In the genomic region with DNA sequence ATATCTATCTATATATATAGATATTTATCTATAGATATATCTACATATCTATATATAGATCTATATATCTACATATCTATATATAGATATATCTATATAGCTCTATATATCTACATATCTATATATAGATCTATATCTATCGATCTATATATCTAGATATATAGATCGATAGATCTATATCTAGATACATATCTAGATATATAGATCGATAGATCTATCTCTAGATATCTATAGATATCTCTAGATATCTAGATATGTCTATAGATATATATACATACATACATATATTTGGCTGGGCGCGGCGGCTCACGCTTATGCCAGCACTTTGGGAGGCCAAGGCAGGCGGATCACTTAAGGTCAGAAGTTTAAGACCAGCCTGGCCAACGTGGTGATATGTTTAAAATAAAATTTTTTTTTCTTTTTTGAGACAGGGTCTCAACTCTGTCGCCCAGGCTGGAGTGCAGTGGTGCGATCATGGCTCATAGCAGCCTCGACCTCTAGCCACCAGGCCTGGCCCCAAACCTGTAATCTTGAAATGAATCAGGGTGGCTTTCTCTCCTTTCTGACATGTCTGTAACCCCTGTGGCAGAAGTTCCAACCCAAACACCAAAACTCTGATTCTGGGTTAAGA, we compare ENCODE assay signal across 8 cellular contexts. TPM values are rescaled to one million over a fixed set of nuclear protein-coding genes. Genes with fewer than 3 reads are reported as not detected.
DNase-seq lines count a peak whose midpoint lies in the region; ATAC-seq and TF ChIP-seq lines count a peak whose summit lies in the region.

No MANE protein-coding gene starts in this region.

- H3K4me3 ChIP-seq in Loucy (ENCODE audit: low read length, poor library complexity, severe bottlenecking) (peak overlapping the region; percentile 76), ectodermal cell (ENCODE audit: insufficient read depth, low read depth, low read length) (peak overlapping the region; percentile 30), skeletal muscle satellite cell (ENCODE audit: low read length) (no peak overlapping the region)

- H3K27me3 ChIP-seq in Loucy (ENCODE audit: insufficient read depth, low read length, poor library complexity, severe bottlenecking), result no peaks in the 10 kb centered on the region
- no peaks in the 10 kb centered on the region for H3K27me3 ChIP-seq in ectodermal cell (ENCODE audit: control insufficient read depth, insufficient read depth, low read length, poor library complexity, severe bottlenecking)
- H3K27me3 ChIP-seq in skeletal muscle satellite cell (ENCODE audit: control insufficient read depth, insufficient read depth, low read length), result no peaks in the 10 kb centered on the region

- H3K4me2 ChIP-seq in Loucy (ENCODE audit: low read depth, low read length, poor library complexity, severe bottlenecking), result peak overlapping the region; percentile 51
- H3K4me2 ChIP-seq in skeletal muscle satellite cell (ENCODE audit: low read length), result peak overlapping the region; percentile 77

- H3K79me2 ChIP-seq in Loucy (ENCODE audit: insufficient read depth, low read length), result no peaks in the 10 kb centered on the region

- no peaks in the 10 kb centered on the region for H4K20me1 ChIP-seq in Loucy (ENCODE audit: insufficient read depth, low read length, poor library complexity, severe bottlenecking)

- H3K36me3 ChIP-seq in Loucy (ENCODE audit: insufficient read depth, low read length) (peaks cover 16% of the 10 kb centered on the region; the same call in 1 of the 2 replicates), ectodermal cell (ENCODE audit: control insufficient read depth, insufficient read depth, low read length) (peaks cover 16% of the 10 kb centered on the region), skeletal muscle satellite cell (ENCODE audit: insufficient read depth, low read length) (peaks cover 19% of the 10 kb centered on the region)

- H2AFZ ChIP-seq in Loucy (ENCODE audit: low read length), result no peak overlapping the region

- peaks cover 4% of the 10 kb centered on the region; the same call in 1 of the 2 replicates for H3F3A ChIP-seq in Loucy (ENCODE audit: low read depth)

- H3K9me2 ChIP-seq in Loucy (replicated peaks; ENCODE audit: low read depth, low read length), result no peaks in the 10 kb centered on the region

- no peak for TF ChIP-seq CTCF in Loucy (conservative IDR thresholded peaks at IDR 0.05; ENCODE audit: low read length)

- ATAC-seq in GM18511 (IDR thresholded peaks at IDR 0.05; ENCODE audit: unreplicated experiment), result peak; percentile 22
- ATAC-seq in GM21529 (IDR thresholded peaks at IDR 0.05; ENCODE audit: unreplicated experiment), result no peak
- ATAC-seq in HG02623 (IDR thresholded peaks at IDR 0.05; ENCODE audit: unreplicated experiment), result no peak

- DNase-seq in RKO (ENCODE audit: low spot score) (no peak), GM03348 (ENCODE audit: low spot score) (no peak)

- no peaks in the 10 kb centered on the region for H3K9me3 ChIP-seq in Loucy (ENCODE audit: insufficient read depth, low read depth, low read length)
- H3K9me3 ChIP-seq in ectodermal cell (ENCODE audit: control insufficient read depth, low read length), result no peaks in the 10 kb centered on the region
- no peaks in the 10 kb centered on the region for H3K9me3 ChIP-seq in skeletal muscle satellite cell (replicated peaks; ENCODE audit: low read length)

- H3K27ac ChIP-seq in ectodermal cell (ENCODE audit: insufficient read depth, low read depth, low read length, poor library complexity, severe bottlenecking), result no peak overlapping the region

- H3K9ac ChIP-seq in Loucy (ENCODE audit: low read depth, low read length, poor library complexity, severe bottlenecking) (peak overlapping the region; percentile 73), skeletal muscle satellite cell (ENCODE audit: low read depth, low read length) (peak overlapping the region; percentile 87)

- WGBS in ectodermal cell, 2 experiments, result 89 to 95% methylated on average over 9 of the region's 12 CpGs

- no peaks in the 10 kb centered on the region for H3K4me1 ChIP-seq in Loucy (ENCODE audit: insufficient read depth, low read length, poor library complexity, severe bottlenecking)
- no peaks in the 10 kb centered on the region for H3K4me1 ChIP-seq in ectodermal cell (ENCODE audit: control insufficient read depth, insufficient read depth, low read length)
- peaks cover 13% of the 10 kb centered on the region for H3K4me1 ChIP-seq in skeletal muscle satellite cell (ENCODE audit: control insufficient read depth, insufficient read depth, low read length)

RNA-seq across cellular contexts. Expression of a gene that starts 18.1 kb away (rescaled TPM):
- polyA plus RNA-seq in ectodermal cell (2013, experiment 1 of 4), result 223 TPM
- 221 TPM for polyA plus RNA-seq in ectodermal cell (2013, experiment 2 of 4)
- 241 TPM for polyA plus RNA-seq in ectodermal cell (2013, experiment 3 of 4)
- polyA plus RNA-seq in ectodermal cell (2013, experiment 4 of 4), result 258 TPM
- 415 and 468 TPM in 2 replicates for total RNA-seq in skeletal muscle satellite cell (2012; rRNA removed)

RNA-seq across cellular contexts. Expression of a gene that starts 28.6 kb away (rescaled TPM):
- polyA plus RNA-seq in ectodermal cell (2013, experiment 1 of 4), result 98.4 TPM
- 92.8 TPM for polyA plus RNA-seq in ectodermal cell (2013, experiment 2 of 4)
- polyA plus RNA-seq in ectodermal cell (2013, experiment 3 of 4), result 65.1 TPM
- polyA plus RNA-seq in ectodermal cell (2013, experiment 4 of 4), result 64.2 TPM
- 27.3 and 32.2 TPM in 2 replicates for total RNA-seq in skeletal muscle satellite cell (2012; rRNA removed)

RNA-seq across cellular contexts. Expression of a gene that starts 36.0 kb away (rescaled TPM):
- polyA plus RNA-seq in ectodermal cell (2013, experiment 1 of 4), result 34.6 TPM
- 32.7 TPM for polyA plus RNA-seq in ectodermal cell (2013, experiment 2 of 4)
- polyA plus RNA-seq in ectodermal cell (2013, experiment 3 of 4), result 33.5 TPM
- 33.0 TPM for polyA plus RNA-seq in ectodermal cell (2013, experiment 4 of 4)
- total RNA-seq in skeletal muscle satellite cell (2012; rRNA removed), result 22.6 and 24.5 TPM in 2 replicates

RNA-seq across cellular contexts. Expression of a gene that starts 36.6 kb away (rescaled TPM):
- 39.6 TPM for polyA plus RNA-seq in ectodermal cell (2013, experiment 1 of 4)
- polyA plus RNA-seq in ectodermal cell (2013, experiment 2 of 4), result 31.9 TPM
- polyA plus RNA-seq in ectodermal cell (2013, experiment 3 of 4), result 31.3 TPM
- polyA plus RNA-seq in ectodermal cell (2013, experiment 4 of 4), result 31.0 TPM
- 27.9 and 36.9 TPM in 2 replicates for total RNA-seq in skeletal muscle satellite cell (2012; rRNA removed)
